Comparison of ENCODE assay signal across 23 cellular contexts in the genomic region with DNA sequence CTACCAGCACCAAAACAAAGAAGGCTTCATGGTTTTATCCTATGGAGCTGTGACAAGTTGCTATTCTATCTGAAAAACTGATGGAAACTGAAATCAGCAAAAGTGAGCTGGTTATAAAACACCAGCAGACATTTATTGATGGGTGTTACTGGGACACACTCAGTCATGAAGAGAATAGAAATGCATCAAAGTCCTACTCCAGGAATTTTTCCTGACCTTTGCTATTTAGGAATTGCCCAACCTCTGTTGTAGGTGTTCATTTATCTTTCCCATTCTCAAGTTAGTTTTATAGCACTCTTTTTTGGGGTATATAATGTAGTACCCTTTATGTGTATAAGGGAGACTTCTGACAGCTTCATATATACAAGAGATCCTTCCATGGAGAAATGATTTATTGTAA.
"Had no signal": no experiment of that assay in that cellular context is flagged by ENCODE, and none has a peak within 500 bp of the region (broad histone marks: within the 10 kb centered on the region; RNA-seq: fewer than 3 reads in every experiment).

No MANE protein-coding gene starts in this region.

- H3K27me3 ChIP-seq: colonic mucosa, esophagus squamous epithelium, gastrocnemius medialis had no signal

- ATAC-seq: effector memory CD8-positive, alpha-beta T cell; esophagus mucosa; gastrocnemius medialis; heart right ventricle; lower lobe of right lung had no signal

- H3K4me1 ChIP-seq: colonic mucosa, esophagus squamous epithelium, gastrocnemius medialis, heart right ventricle, left ventricle myocardium inferior, lower lobe of right lung had no signal

- DNase-seq: cerebellar nuclear complex; colonic mucosa; cortex of kidney; effector CD8-positive, alpha-beta T cell; effector memory CD8-positive, alpha-beta T cell; endodermal cell; erythroblast; esophagus squamous epithelium; foreskin fibroblast; foreskin melanocyte; gastrocnemius medialis; heart right ventricle; hypothalamus; immature natural killer cell; islet precursor cell; kidney; kidney glomerular epithelial cell; left ventricle myocardium inferior; lower lobe of right lung; mesenchymal stem cell had no signal

- H3K9me3 ChIP-seq: colonic mucosa, esophagus squamous epithelium, gastrocnemius medialis, heart right ventricle, left ventricle myocardium inferior, lower lobe of right lung had no signal

- H3K36me3 ChIP-seq: colonic mucosa, esophagus squamous epithelium, gastrocnemius medialis, heart right ventricle, left ventricle myocardium inferior, lower lobe of right lung had no signal

- FAIRE-seq: endometrium, kidney had no signal

- H3K4me3 ChIP-seq: colonic mucosa, esophagus squamous epithelium, gastrocnemius medialis, heart right ventricle, left ventricle myocardium inferior, lower lobe of right lung had no signal

- H3K27ac ChIP-seq: colonic mucosa, epithelial cell of prostate, esophagus squamous epithelium, gastrocnemius medialis, heart right ventricle, left ventricle myocardium inferior, lower lobe of right lung had no signal
